Comparison of ENCODE assay signal across 14 cellular contexts in genomic region chr14:58060077-58060476, GRCh38.
"Had no signal": no experiment of that assay in that cellular context is flagged by ENCODE, and none has a peak within 500 bp of the region (broad histone marks: within the 10 kb centered on the region; RNA-seq: fewer than 3 reads in every experiment).

No MANE protein-coding gene starts in this region.

- ATAC-seq: gastroesophageal sphincter; left ventricle myocardium superior; naive thymus-derived CD8-positive, alpha-beta T cell had no signal

- H3K27ac ChIP-seq: gastroesophageal sphincter, parathyroid adenoma had no signal

- H2AFZ ChIP-seq: parathyroid adenoma had no signal

- H3K27me3 ChIP-seq: gastroesophageal sphincter had no signal

- H3K27ac Mint-ChIP-seq: activated naive CD8-positive, alpha-beta T cell treated with anti-CD3 and anti-CD28 coated beads, Interleukin-2, amount 10 ng/mL, durations not matched to agents 7 days and 5 days; naive thymus-derived CD8-positive, alpha-beta T cell; stimulated activated memory B cell treated with anti-CD40 and anti-IgM and Interleukin-4, amounts not matched to agents 10 μg/mL and 1 μg/mL and 100 μg/mL, for 72 hours had no signal

- H3K36me3 ChIP-seq: gastroesophageal sphincter had no signal

- H3K4me1 Mint-ChIP-seq: activated naive CD8-positive, alpha-beta T cell treated with anti-CD3 and anti-CD28 coated beads, Interleukin-2, amount 10 ng/mL, durations not matched to agents 7 days and 5 days; naive thymus-derived CD8-positive, alpha-beta T cell; stimulated activated memory B cell treated with anti-CD40 and anti-IgM and Interleukin-4, amounts not matched to agents 10 μg/mL and 1 μg/mL and 100 μg/mL, for 72 hours had no signal

- FAIRE-seq: kidney had no signal

- H3K4me3 Mint-ChIP-seq: activated naive CD8-positive, alpha-beta T cell treated with anti-CD3 and anti-CD28 coated beads, Interleukin-2, amount 10 ng/mL, durations not matched to agents 7 days and 5 days; naive thymus-derived CD8-positive, alpha-beta T cell; stimulated activated memory B cell treated with anti-CD40 and anti-IgM and Interleukin-4, amounts not matched to agents 10 μg/mL and 1 μg/mL and 100 μg/mL, for 72 hours had no signal

- H3K4me3 ChIP-seq: gastroesophageal sphincter had no signal

- H3K9me3 Mint-ChIP-seq: activated naive CD8-positive, alpha-beta T cell treated with anti-CD3 and anti-CD28 coated beads, Interleukin-2, amount 10 ng/mL, durations not matched to agents 7 days and 5 days; naive thymus-derived CD8-positive, alpha-beta T cell; stimulated activated memory B cell treated with anti-CD40 and anti-IgM and Interleukin-4, amounts not matched to agents 10 μg/mL and 1 μg/mL and 100 μg/mL, for 72 hours had no signal

- H3K36me3 Mint-ChIP-seq: activated naive CD8-positive, alpha-beta T cell treated with anti-CD3 and anti-CD28 coated beads, Interleukin-2, amount 10 ng/mL, durations not matched to agents 7 days and 5 days; naive thymus-derived CD8-positive, alpha-beta T cell; stimulated activated memory B cell treated with anti-CD40 and anti-IgM and Interleukin-4, amounts not matched to agents 10 μg/mL and 1 μg/mL and 100 μg/mL, for 72 hours had no signal

- H3K9me3 ChIP-seq: gastroesophageal sphincter had no signal

- H3K9ac ChIP-seq: parathyroid adenoma had no signal

- DNase-seq: activated CD4-positive, alpha-beta T cell treated with anti-CD3 and anti-CD28 coated beads, Interleukin-2, amount 50 U/mL, for 1 hour; activated naive CD4-positive, alpha-beta T cell; activated naive CD8-positive, alpha-beta T cell treated with anti-CD3 and anti-CD28 coated beads, Interleukin-2, amount 10 ng/mL, durations not matched to agents 7 days and 5 days; activated T-cell treated with anti-CD3 and anti-CD28 coated beads for 4 hours; anterior cingulate cortex; dermis blood vessel endothelial cell; kidney; left ventricle myocardium superior; mesenchymal stem cell; naive thymus-derived CD8-positive, alpha-beta T cell; T-helper 2 cell had no signal

- H3K4me1 ChIP-seq: gastroesophageal sphincter, parathyroid adenoma had no signal

- H3K79me2 ChIP-seq: parathyroid adenoma had no signal
